8 cellular contexts compared by ENCODE assay signal in genomic region chr3:186413615-186414415, GRCh38. TPM values are rescaled to one million over a fixed set of nuclear protein-coding genes. Genes with fewer than 3 reads are reported as not detected.
A peak's percentile ranks its signal among the peaks of the same experiment; 100 is the strongest.
DNase-seq lines count a peak whose midpoint lies in the region; ATAC-seq and TF ChIP-seq lines count a peak whose summit lies in the region.

No MANE protein-coding gene starts in this region.

- H3K4me1 ChIP-seq in HUES48 (ENCODE audit: control insufficient read depth, insufficient read depth, low read length) (peaks cover 17% of the 10 kb centered on the region), ectodermal cell (ENCODE audit: control insufficient read depth, insufficient read depth, low read length) (no peaks in the 10 kb centered on the region), mesodermal cell (ENCODE audit: control insufficient read depth, insufficient read depth, low read length, poor library complexity, severe bottlenecking) (peaks cover 29% of the 10 kb centered on the region), testis (peaks cover 14% of the 10 kb centered on the region)

- H3K27ac ChIP-seq in HUES48 (ENCODE audit: low read depth, low read length) (peak overlapping the region; percentile 45), SK-N-MC (no peak overlapping the region), ectodermal cell (ENCODE audit: insufficient read depth, low read depth, low read length, poor library complexity, severe bottlenecking) (no peak overlapping the region), mesodermal cell (ENCODE audit: low read depth, low read length, severe bottlenecking) (peak overlapping the region; percentile 53), testis (peak overlapping the region; percentile 55 to 74)

- TF ChIP-seq POLR2A in testis (IDR thresholded peaks at IDR 0.05) = no peak

- H3K36me3 ChIP-seq in HUES48 (ENCODE audit: control insufficient read depth, insufficient read depth, low read length) (no peaks in the 10 kb centered on the region), SK-N-MC (ENCODE audit: insufficient read depth, low read length) (no peaks in the 10 kb centered on the region), ectodermal cell (ENCODE audit: control insufficient read depth, insufficient read depth, low read length) (no peaks in the 10 kb centered on the region), mesodermal cell (ENCODE audit: control insufficient read depth, insufficient read depth, low read length) (no peaks in the 10 kb centered on the region), testis (ENCODE audit: low read depth, missing control alignments) (no peaks in the 10 kb centered on the region)

- H3K27me3 ChIP-seq in HUES48 (ENCODE audit: control insufficient read depth, insufficient read depth, low read length) (peaks cover 10% of the 10 kb centered on the region; the same call in 1 of the 2 replicates), ectodermal cell (ENCODE audit: control insufficient read depth, insufficient read depth, low read length, poor library complexity, severe bottlenecking) (peaks cover 13% of the 10 kb centered on the region), testis (no peaks in the 10 kb centered on the region)

- H3K4me3 ChIP-seq in HUES48 (ENCODE audit: low read depth, low read length) (peak overlapping the region; percentile 62), SK-N-MC (peak overlapping the region; percentile 73), ectodermal cell (ENCODE audit: insufficient read depth, low read depth, low read length) (peak overlapping the region; percentile 22), mesodermal cell (ENCODE audit: extremely low read depth, insufficient read depth, low read length, poor library complexity, severe bottlenecking) (peak overlapping the region; percentile 18), testis (peak overlapping the region; percentile 18 to 45)

- intact Hi-C loops in testis (cut with DNase I; ENCODE audit: low total_unique reads) = no loop called here

- TF ChIP-seq CTCF in testis (IDR thresholded peaks at IDR 0.05) = no peak

- H3K9ac ChIP-seq in HUES48 (ENCODE audit: low read depth, low read length) (no peak overlapping the region; the same call in 1 of the 2 replicates), SK-N-MC (ENCODE audit: insufficient read length) (peak overlapping the region; percentile 12)

- H3K9me3 ChIP-seq in HUES48 (ENCODE audit: control insufficient read depth, insufficient read depth, low read length) (no peaks in the 10 kb centered on the region), SK-N-MC (ENCODE audit: low read depth, low read length) (no peaks in the 10 kb centered on the region), ectodermal cell (ENCODE audit: control insufficient read depth, low read length) (no peaks in the 10 kb centered on the region), mesodermal cell (ENCODE audit: control insufficient read depth, low read length) (no peaks in the 10 kb centered on the region), testis (no peaks in the 10 kb centered on the region)

- WGBS in ectodermal cell, 2 experiments = 6 to 9% methylated on average over 22 of the region's 22 CpGs
- WGBS in mesodermal cell (ENCODE audit: insufficient coverage in 2 of 2), 2 experiments = 3 to 6% methylated on average over 11 to 14 of the region's 22 CpGs
- 2 to 3% methylated on average over 21 to 22 of the region's 22 CpGs for WGBS in testis, 2 donors

- DNase-seq in activated gamma-delta T cell treated with Interleukin-2 at 50 U/mL for 16 hours = peak; percentile 8
- DNase-seq in activated gamma-delta T cell (lab: John Stamatoyannopoulos, UW) = no peak
- DNase-seq in SK-N-MC (ENCODE audit: low read depth, low spot score) = peak; percentile 53
- peak; percentile 78 for DNase-seq in testis

- ATAC-seq in GM21360 (IDR thresholded peaks at IDR 0.05; ENCODE audit: unreplicated experiment) = no peak

RNA-seq across cellular contexts. Expression of gene DGKG, which starts 51.8 kb away (rescaled TPM):
- polyA plus RNA-seq in ectodermal cell (2013, experiment 1 of 4) = 1.6 TPM
- 0.69 TPM for polyA plus RNA-seq in ectodermal cell (2013, experiment 2 of 4)
- polyA plus RNA-seq in ectodermal cell (2013, experiment 3 of 4) = 0.32 TPM
- 0.41 TPM for polyA plus RNA-seq in ectodermal cell (2013, experiment 4 of 4)
- polyA plus RNA-seq in mesodermal cell (2013, experiment 1 of 2) = 0.81 TPM
- 0.91 TPM for polyA plus RNA-seq in mesodermal cell (2013, experiment 2 of 2)
- 1 to 10 TPM in 1 of 2 donors, under 1 TPM in 1; 0.68 to 1.1 TPM for total RNA-seq in testis
- 1.2 TPM for polyA plus RNA-seq in testis (ENCODE audit: insufficient read depth, low read depth, low replicate concordance)

Comparison
In these comparisons a context has a peak if more than half of its experiments do, and no peak if none do; other contexts are left out.
1. H3K27ac ChIP-seq: peak in HUES48 (single experiment), mesodermal cell (single experiment) and testis (2 of 2); none in SK-N-MC (single experiment) and ectodermal cell (single experiment).
2. H3K4me3 ChIP-seq: peak in every context shown above with its lines; median percentile 73 in SK-N-MC; 62 in HUES48; 32 in testis; 22 in ectodermal cell; 18 in mesodermal cell.